ENCODE assay signal across 1 cellular context in genomic region chr12:49198431-49199155, GRCh38.
TF ChIP-seq lines count a peak whose summit lies in the region.

No MANE protein-coding gene starts in this region.

TF ChIP-seq in GM12878, 131 proteins besides CTCF, POLR2A, EP300 and RAD21 (continued from another document):
- TF ChIP-seq, protein P1, sequence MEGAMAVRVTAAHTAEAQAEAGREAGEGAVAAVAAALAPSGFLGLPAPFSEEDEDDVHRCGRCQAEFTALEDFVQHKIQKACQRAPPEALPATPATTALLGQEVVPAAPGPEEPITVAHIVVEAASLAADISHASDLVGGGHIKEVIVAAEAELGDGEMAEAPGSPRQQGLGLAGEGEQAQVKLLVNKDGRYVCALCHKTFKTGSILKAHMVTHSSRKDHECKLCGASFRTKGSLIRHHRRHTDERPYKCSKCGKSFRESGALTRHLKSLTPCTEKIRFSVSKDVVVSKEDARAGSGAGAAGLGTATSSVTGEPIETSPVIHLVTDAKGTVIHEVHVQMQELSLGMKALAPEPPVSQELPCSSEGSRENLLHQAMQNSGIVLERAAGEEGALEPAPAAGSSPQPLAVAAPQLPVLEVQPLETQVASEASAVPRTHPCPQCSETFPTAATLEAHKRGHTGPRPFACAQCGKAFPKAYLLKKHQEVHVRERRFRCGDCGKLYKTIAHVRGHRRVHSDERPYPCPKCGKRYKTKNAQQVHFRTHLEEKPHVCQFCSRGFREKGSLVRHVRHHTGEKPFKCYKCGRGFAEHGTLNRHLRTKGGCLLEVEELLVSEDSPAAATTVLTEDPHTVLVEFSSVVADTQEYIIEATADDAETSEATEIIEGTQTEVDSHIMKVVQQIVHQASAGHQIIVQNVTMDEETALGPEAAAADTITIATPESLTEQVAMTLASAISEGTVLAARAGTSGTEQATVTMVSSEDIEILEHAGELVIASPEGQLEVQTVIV (IDR thresholded peaks at IDR 0.05; ENCODE audit: borderline replicate concordance, partially characterized antibody), result no peak
- TF ChIP-seq, protein P2, sequence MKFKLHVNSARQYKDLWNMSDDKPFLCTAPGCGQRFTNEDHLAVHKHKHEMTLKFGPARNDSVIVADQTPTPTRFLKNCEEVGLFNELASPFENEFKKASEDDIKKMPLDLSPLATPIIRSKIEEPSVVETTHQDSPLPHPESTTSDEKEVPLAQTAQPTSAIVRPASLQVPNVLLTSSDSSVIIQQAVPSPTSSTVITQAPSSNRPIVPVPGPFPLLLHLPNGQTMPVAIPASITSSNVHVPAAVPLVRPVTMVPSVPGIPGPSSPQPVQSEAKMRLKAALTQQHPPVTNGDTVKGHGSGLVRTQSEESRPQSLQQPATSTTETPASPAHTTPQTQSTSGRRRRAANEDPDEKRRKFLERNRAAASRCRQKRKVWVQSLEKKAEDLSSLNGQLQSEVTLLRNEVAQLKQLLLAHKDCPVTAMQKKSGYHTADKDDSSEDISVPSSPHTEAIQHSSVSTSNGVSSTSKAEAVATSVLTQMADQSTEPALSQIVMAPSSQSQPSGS (IDR thresholded peaks at IDR 0.05; ENCODE audit: low read length), result no peak
- TF ChIP-seq GABPA (IDR thresholded peaks at IDR 0.05; ENCODE audit: low read depth), result no peak
- no peak for TF ChIP-seq ZSCAN29 (IDR thresholded peaks at IDR 0.05)
TF ChIP-seq in GM12878: peak in this region for 0.
